Comparison of ENCODE assay signal across 21 cellular contexts in genomic region chr2:190684941-190685340, GRCh38.
"Had no signal": no experiment of that assay in that cellular context is flagged by ENCODE, and none has a peak within 500 bp of the region (broad histone marks: within the 10 kb centered on the region; RNA-seq: fewer than 3 reads in every experiment).

No MANE protein-coding gene starts in this region.

- ATAC-seq: T-cell had no signal

- FAIRE-seq: HTR-8/SVneo had no signal

- DNase-seq: KBM-7, MV-4-11, NCI-H1048, NCI-H1105, NCI-H1417, NCI-H1436 treated with DMSO at 0.1 percent for 48 hours, NCI-H1694, NCI-H187 treated with DMSO at 0.1 percent for 48 hours, NCI-H2029 treated with DMSO at 0.1 percent for 48 hours, NCI-H2171 treated with DMSO at 0.1 percent for 48 hours, NCI-H345, NCI-H446 treated with DMSO at 0.1 percent for 48 hours, NCI-H510A treated with DMSO at 0.1 percent for 48 hours, NCI-H526 treated with DMSO at 0.1 percent for 48 hours, NCI-H774, Right ventricle myocardium superior, RPMI8226, SIG-M5, SW 1271, T-cell had no signal
